19 cellular contexts compared by ENCODE assay signal in the genomic region with DNA sequence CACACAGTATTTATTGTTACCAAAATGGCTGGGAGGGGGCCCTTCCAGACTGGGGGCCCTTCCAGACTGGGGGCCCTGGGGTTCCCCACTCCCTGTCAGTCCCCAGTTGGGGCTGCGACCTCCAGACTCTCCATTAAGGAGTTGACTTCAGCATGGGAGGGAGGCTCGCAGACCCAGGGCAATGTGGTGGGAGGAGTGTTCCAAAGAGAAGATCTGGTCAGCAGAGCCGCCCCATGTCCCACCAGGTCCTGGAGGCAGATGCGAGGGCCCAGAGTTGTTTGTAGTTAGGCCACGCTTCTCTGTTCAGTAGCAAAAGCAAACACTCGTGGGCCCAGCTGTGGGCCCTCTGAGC.
DNase-seq lines count a peak whose midpoint lies in the region; ATAC-seq, FAIRE-seq and TF ChIP-seq lines count a peak whose summit lies in the region.
"Had no signal": no experiment of that assay in that cellular context is flagged by ENCODE, and none has a peak within 500 bp of the region (broad histone marks: within the 10 kb centered on the region; RNA-seq: fewer than 3 reads in every experiment).

No MANE protein-coding gene starts in this region.

- CTCF ChIA-PET in K562 (lab: Yijun Ruan, JAX; ENCODE audit: low intra/inter-chr PET ratio) = no interaction called here
- CTCF ChIA-PET in activated CD4-positive, alpha-beta memory T cell treated with anti-CD3 and anti-CD28 coated beads for 36 hours (lab: Charles Lee) = no interaction called here

- H3K36me3 ChIP-seq in K562 (ENCODE audit: control insufficient read depth, insufficient read depth, low read length) (no peaks in the 10 kb centered on the region), kidney (ENCODE audit: control insufficient read depth in 1 of 2, insufficient read depth in 2 of 2, low read length in 2 of 2) (no peaks in the 10 kb centered on the region), testis (ENCODE audit: low read depth, missing control alignments) (no peaks in the 10 kb centered on the region), SJCRH30 (no peaks in the 10 kb centered on the region)
- H3K36me3 ChIP-seq: HAP-1 had no signal

- peaks cover 0 to 7% of the 10 kb centered on the region in 2 experiments; a peak in 2 of 5 replicates for H3K4me1 ChIP-seq in K562 (replicated peaks in 1 of 2; ENCODE audit: control insufficient read depth in 2 of 2, insufficient read depth in 2 of 2, low read length in 2 of 2)
- no peaks in the 10 kb centered on the region for H3K4me1 ChIP-seq in kidney (ENCODE audit: control insufficient read depth in 1 of 2, insufficient read depth in 1 of 2, low read depth in 1 of 2, low read length in 2 of 2)
- peaks cover 6% of the 10 kb centered on the region for H3K4me1 ChIP-seq in testis
- H3K4me1 ChIP-seq in SJCRH30 = peaks cover 3% of the 10 kb centered on the region; the same call in 1 of the 2 replicates
- H3K4me1 ChIP-seq: HAP-1 had no signal

- peak; percentile 42; the same call in 2 of the 3 replicates for ATAC-seq in K562
- no peak for ATAC-seq in stimulated activated memory B cell treated with anti-CD40 and anti-IgM and Interleukin-4, amounts not matched to agents 10 μg/mL and 1 μg/mL and 100 μg/mL, for 72 hours

- H3K27me3 ChIP-seq in K562 (ENCODE audit: control insufficient read depth in 2 of 2, insufficient read depth in 2 of 2, low read length in 2 of 2) = no peaks in the 10 kb centered on the region
- no peaks in the 10 kb centered on the region for H3K27me3 ChIP-seq in testis
- no peaks in the 10 kb centered on the region for H3K27me3 ChIP-seq in SJCRH30

- H3K79me2 ChIP-seq in K562 (ENCODE audit: control insufficient read depth, insufficient read depth, low read length) = no peaks in the 10 kb centered on the region

- no peak for TF ChIP-seq EP300 in K562 (IDR thresholded peaks at IDR 0.05; ENCODE audit: low read length)

- POLR2A ChIA-PET in K562 (lab: Yijun Ruan, JAX) = no interaction called here
- POLR2A ChIA-PET in activated CD4-positive, alpha-beta memory T cell treated with anti-CD3 and anti-CD28 coated beads for 36 hours (lab: Charles Lee) = no interaction called here

- no peaks in the 10 kb centered on the region for H3K36me3 Mint-ChIP-seq in activated CD4-positive, alpha-beta memory T cell treated with anti-CD3 and anti-CD28 coated beads for 36 hours
- H3K36me3 Mint-ChIP-seq in stimulated activated memory B cell treated with anti-CD40 and anti-IgM and Interleukin-4, amounts not matched to agents 10 μg/mL and 1 μg/mL and 100 μg/mL, for 72 hours = no peaks in the 10 kb centered on the region
- H3K36me3 Mint-ChIP-seq: CD4-positive, alpha-beta memory T cell had no signal

- H3K9me1 ChIP-seq in K562 (ENCODE audit: control insufficient read depth, insufficient read depth, low read length) = no peaks in the 10 kb centered on the region

- in situ Hi-C loops in K562 (cut with MboI) = no loop called here

- no peak for TF ChIP-seq CTCF in K562 (IDR thresholded peaks at IDR 0.05 in 2 of 3, conservative IDR thresholded peaks at IDR 0.05 in 1 of 3; ENCODE audit: insufficient read depth in 2 of 3, low read depth in 1 of 3, low read length in 3 of 3)
- TF ChIP-seq CTCF in kidney (IDR thresholded peaks at IDR 0.05; ENCODE audit: borderline replicate concordance, extremely low read depth, insufficient read depth) = no peak
- TF ChIP-seq CTCF in testis (IDR thresholded peaks at IDR 0.05) = no peak

- intact Hi-C loops in K562 (cut with micrococcal nuclease) = no loop called here
- intact Hi-C loops in kidney (cut with DNase I) = no loop called here
- intact Hi-C loops in testis (cut with DNase I; ENCODE audit: low total_unique reads) = no loop called here
- intact Hi-C loops in activated CD4-positive, alpha-beta memory T cell treated with anti-CD3 and anti-CD28 coated beads for 36 hours (cut with micrococcal nuclease) = no loop called here

- no peak overlapping the region for H2AFZ ChIP-seq in K562 (ENCODE audit: low read depth, low read length)

- H3K9ac ChIP-seq in K562 (ENCODE audit: insufficient read depth in 1 of 2, low read depth in 2 of 2, low read length in 2 of 2) (no peak overlapping the region), kidney (ENCODE audit: low read length in 2 of 2) (no peak overlapping the region)

- no peak for TF ChIP-seq RAD21 in K562 (CRISPR knock-in tag; conservative IDR thresholded peaks at IDR 0.05 in 1 of 2, IDR thresholded peaks at IDR 0.05 in 1 of 2)

- no peaks in the 10 kb centered on the region for H4K20me1 ChIP-seq in K562 (replicated peaks; ENCODE audit: control insufficient read depth, insufficient read depth, low read length)

- TF ChIP-seq POLR2A in K562 (conservative IDR thresholded peaks at IDR 0.05) = no peak
- no peak for TF ChIP-seq POLR2A in testis (IDR thresholded peaks at IDR 0.05)

- H3K4me3 ChIP-seq in K562 = no peak overlapping the region
- H3K4me3 ChIP-seq in kidney (ENCODE audit: low read length in 2 of 2) = no peak overlapping the region
- H3K4me3 ChIP-seq in testis = peak overlapping the region; percentile 33 to 56
- no peak overlapping the region for H3K4me3 ChIP-seq in SJCRH30
- H3K4me3 ChIP-seq: HAP-1 had no signal

- 16% methylated on average over 5 of the region's 6 CpGs for WGBS in K562 (ENCODE audit: insufficient coverage, low coverage, missing lambda C conversion rate)
- WGBS in testis, 2 donors = 50 to 63% methylated on average over 5 to 6 of the region's 6 CpGs

- H3K9me3 Mint-ChIP-seq in activated CD4-positive, alpha-beta memory T cell treated with anti-CD3 and anti-CD28 coated beads for 36 hours = peaks cover 5% of the 10 kb centered on the region
- H3K9me3 Mint-ChIP-seq in stimulated activated memory B cell treated with anti-CD40 and anti-IgM and Interleukin-4, amounts not matched to agents 10 μg/mL and 1 μg/mL and 100 μg/mL, for 72 hours = peaks cover 5% of the 10 kb centered on the region

- no peak for FAIRE-seq in K562 (lab: Jason Lieb, UNC)
- FAIRE-seq in kidney (lab: Jason Lieb, UNC) = no peak
- FAIRE-seq: GM12891, GM18507, H54 had no signal

- no peak overlapping the region for H3K27ac ChIP-seq in K562 (ENCODE audit: extremely low read depth, low read depth, low read length)
- no peak overlapping the region for H3K27ac ChIP-seq in kidney (ENCODE audit: low read depth in 2 of 2, low read length in 2 of 2)
- H3K27ac ChIP-seq in testis = peak overlapping the region in 1 of 2 donors; percentile 71
- H3K27ac ChIP-seq in SJCRH30 = no peak overlapping the region

- DNase-seq in K562 (ENCODE audit: extremely low read depth in 1 of 4, low spot score in 3 of 4) (no peak), kidney (peak; percentile 55), testis (peak; percentile 14), SJCRH30 (no peak)
- no peak for DNase-seq in activated CD4-positive, alpha-beta memory T cell treated with anti-CD3 and anti-CD28 coated beads for 36 hours
- DNase-seq: C1 segment of cervical spinal cord, Calu3, COR-L47, DMS53, DMS79 treated with DMSO at 0.1 percent for 48 hours, GF-D8, GOT3, HFFc6 had no signal

- no peaks in the 10 kb centered on the region for H3K9me3 ChIP-seq in K562 (replicated peaks; ENCODE audit: control insufficient read depth, insufficient read depth, low read depth, low read length)
- H3K9me3 ChIP-seq in kidney (ENCODE audit: control insufficient read depth in 1 of 2, low read length in 2 of 2) = no peaks in the 10 kb centered on the region
- H3K9me3 ChIP-seq in testis = no peaks in the 10 kb centered on the region
- no peaks in the 10 kb centered on the region for H3K9me3 ChIP-seq in SJCRH30 (replicated peaks)
- H3K9me3 ChIP-seq: HAP-1 had no signal

- no peaks in the 10 kb centered on the region for H3K27me3 Mint-ChIP-seq in activated CD4-positive, alpha-beta memory T cell treated with anti-CD3 and anti-CD28 coated beads for 36 hours
- H3K27me3 Mint-ChIP-seq in stimulated activated memory B cell treated with anti-CD40 and anti-IgM and Interleukin-4, amounts not matched to agents 10 μg/mL and 1 μg/mL and 100 μg/mL, for 72 hours = no peaks in the 10 kb centered on the region
- H3K27me3 Mint-ChIP-seq: CD4-positive, alpha-beta memory T cell had no signal

- no peak overlapping the region for H3K27ac Mint-ChIP-seq in activated CD4-positive, alpha-beta memory T cell treated with anti-CD3 and anti-CD28 coated beads for 36 hours
- H3K27ac Mint-ChIP-seq in stimulated activated memory B cell treated with anti-CD40 and anti-IgM and Interleukin-4, amounts not matched to agents 10 μg/mL and 1 μg/mL and 100 μg/mL, for 72 hours = no peak overlapping the region
- H3K27ac Mint-ChIP-seq: CD4-positive, alpha-beta memory T cell; HFFc6 had no signal

- BruUV-seq in K562 (replicated peaks; lab: Mats Ljungman, UMichigan) = no TSS peak

- H3K4me2 ChIP-seq in K562 (ENCODE audit: insufficient read depth, low read length) = no peak overlapping the region

- H3K4me3 Mint-ChIP-seq in activated CD4-positive, alpha-beta memory T cell treated with anti-CD3 and anti-CD28 coated beads for 36 hours = no peak overlapping the region
- no peak overlapping the region for H3K4me3 Mint-ChIP-seq in stimulated activated memory B cell treated with anti-CD40 and anti-IgM and Interleukin-4, amounts not matched to agents 10 μg/mL and 1 μg/mL and 100 μg/mL, for 72 hours
- H3K4me3 Mint-ChIP-seq: CD4-positive, alpha-beta memory T cell; HFFc6 had no signal

- H3K4me1 Mint-ChIP-seq in activated CD4-positive, alpha-beta memory T cell treated with anti-CD3 and anti-CD28 coated beads for 36 hours (ENCODE audit: low read depth) = no peaks in the 10 kb centered on the region
- H3K4me1 Mint-ChIP-seq in stimulated activated memory B cell treated with anti-CD40 and anti-IgM and Interleukin-4, amounts not matched to agents 10 μg/mL and 1 μg/mL and 100 μg/mL, for 72 hours = no peaks in the 10 kb centered on the region
- H3K4me1 Mint-ChIP-seq: CD4-positive, alpha-beta memory T cell had no signal

TF ChIP-seq in K562, 482 proteins besides CTCF, POLR2A, EP300 and RAD21 (continues in another document):
- TF ChIP-seq ARID1B (IDR thresholded peaks at IDR 0.05) = no peak
- no peak for TF ChIP-seq ZNF253 (CRISPR knock-in tag; conservative IDR thresholded peaks at IDR 0.05)
- no peak for TF ChIP-seq KAT2B (IDR thresholded peaks at IDR 0.05; ENCODE audit: low read depth, low read length)
- no peak for TF ChIP-seq SETDB1 (IDR thresholded peaks at IDR 0.05; ENCODE audit: low read length)
- no peak for TF ChIP-seq ARHGAP35 (IDR thresholded peaks at IDR 0.05; ENCODE audit: partially characterized antibody)

Comparison
In these comparisons a context has a peak if more than half of its experiments do, and no peak if none do; other contexts are left out.
1. DNase-seq: peak in kidney (single experiment) and testis (single experiment); none in K562 (0 of 4), activated CD4-positive, alpha-beta memory T cell treated with anti-CD3 and anti-CD28 coated beads for 36 hours (single experiment) and SJCRH30 (0 of 2).
2. H3K4me3 ChIP-seq: peak in testis (2 of 2); none in K562 (single experiment), kidney (0 of 2) and SJCRH30 (single experiment).